ENCODE assay signal across 8 cellular contexts in genomic region chr12:788742-789141, GRCh38. TPM values are rescaled to one million over a fixed set of nuclear protein-coding genes. Genes with fewer than 3 reads are reported as not detected.
DNase-seq lines count a peak whose midpoint lies in the region; ATAC-seq, FAIRE-seq and TF ChIP-seq lines count a peak whose summit lies in the region.
"Not testable (repeated sequence)": the region's sequence is repeated elsewhere in the genome, so short reads cannot be mapped to it uniquely, and the experiment has no call there.

No MANE protein-coding gene starts in this region.

- not testable (repeated sequence) for TF ChIP-seq RAD21 in A549 (conservative IDR thresholded peaks at IDR 0.05 in 1 of 2, IDR thresholded peaks at IDR 0.05 in 1 of 2)

- H3K27ac Mint-ChIP-seq in activated CD4-positive, alpha-beta T cell treated with anti-CD3 and anti-CD28 coated beads for 36 hours, result peak overlapping the region; percentile 76
- H3K27ac Mint-ChIP-seq in activated naive CD4-positive, alpha-beta T cell treated with anti-CD3 and anti-CD28 coated beads, Interleukin-2, amount 50 U/mL, for 24 hours, result peak overlapping the region; percentile 26
- H3K27ac Mint-ChIP-seq in central memory CD8-positive, alpha-beta T cell (ENCODE audit: low read depth), result peak overlapping the region; percentile 92
- peak overlapping the region; percentile 60 for H3K27ac Mint-ChIP-seq in stimulated activated memory B cell treated with anti-CD40 and anti-IgM and Interleukin-4, amounts not matched to agents 10 μg/mL and 1 μg/mL and 100 μg/mL, for 72 hours

- H3K36me3 ChIP-seq in cardiac muscle cell, neutrophil: not testable (repeated sequence)

- not testable (repeated sequence) for TF ChIP-seq EP300 in A549 (IDR thresholded peaks at IDR 0.05)

- not testable (repeated sequence) for H3K27ac ChIP-seq in A549
- H3K27ac ChIP-seq in cardiac muscle cell, result peak overlapping the region; percentile 78
- peak overlapping the region; percentile 41 for H3K27ac ChIP-seq in neutrophil

- not testable (repeated sequence) for H3K4me3 ChIP-seq in A549; cardiac muscle cell; neutrophil (ENCODE audit: low read depth in 1 of 2, low read length in 1 of 2)

- TF ChIP-seq POLR2A in A549 (IDR thresholded peaks at IDR 0.05; ENCODE audit: low read length); GM12892 (IDR thresholded peaks at IDR 0.05; ENCODE audit: low read depth, low read length): not testable (repeated sequence)

- not testable (repeated sequence) for H3K27me3 Mint-ChIP-seq in activated CD4-positive, alpha-beta T cell treated with anti-CD3 and anti-CD28 coated beads for 36 hours; activated naive CD4-positive, alpha-beta T cell treated with anti-CD3 and anti-CD28 coated beads, Interleukin-2, amount 50 U/mL, for 24 hours; central memory CD8-positive, alpha-beta T cell; stimulated activated memory B cell treated with anti-CD40 and anti-IgM and Interleukin-4, amounts not matched to agents 10 μg/mL and 1 μg/mL and 100 μg/mL, for 72 hours

- CTCF ChIA-PET in A549 (lab: Yijun Ruan, JAX), result interaction anchor here (0.8 to 1.7 kb wide), 4 partner anchors 13 to 218 kb away, joined by 4 to 8 read pairs (median 4); no protein-coding TSS in a partner anchor
- CTCF ChIA-PET in activated CD4-positive, alpha-beta T cell treated with anti-CD3 and anti-CD28 coated beads for 36 hours (lab: Charles Lee), result interaction anchor here (0.7 to 3.7 kb wide), 4 partner anchors 12 to 55 kb away, joined by 3 to 15 read pairs (median 6); no protein-coding TSS in a partner anchor

- H3K4me1 Mint-ChIP-seq in activated CD4-positive, alpha-beta T cell treated with anti-CD3 and anti-CD28 coated beads for 36 hours, result peaks cover 78% of the 10 kb centered on the region
- peaks cover 86% of the 10 kb centered on the region for H3K4me1 Mint-ChIP-seq in activated naive CD4-positive, alpha-beta T cell treated with anti-CD3 and anti-CD28 coated beads, Interleukin-2, amount 50 U/mL, for 24 hours
- peaks cover 77% of the 10 kb centered on the region for H3K4me1 Mint-ChIP-seq in central memory CD8-positive, alpha-beta T cell
- peaks cover 72% of the 10 kb centered on the region for H3K4me1 Mint-ChIP-seq in stimulated activated memory B cell treated with anti-CD40 and anti-IgM and Interleukin-4, amounts not matched to agents 10 μg/mL and 1 μg/mL and 100 μg/mL, for 72 hours

- intact Hi-C loops in activated CD4-positive, alpha-beta T cell treated with anti-CD3 and anti-CD28 coated beads for 36 hours (cut with DNase I, micrococcal nuclease), result not testable (repeated sequence)

- not testable (repeated sequence) for TF ChIP-seq CTCF in A549 (IDR thresholded peaks at IDR 0.05); cardiac muscle cell (IDR thresholded peaks at IDR 0.05; ENCODE audit: low read depth, low read length); neutrophil (IDR thresholded peaks at IDR 0.05)

- not testable (repeated sequence) for H3K27me3 ChIP-seq in cardiac muscle cell, neutrophil

- peak overlapping the region; percentile 10 for H3K4me3 Mint-ChIP-seq in activated CD4-positive, alpha-beta T cell treated with anti-CD3 and anti-CD28 coated beads for 36 hours
- not testable (repeated sequence) for H3K4me3 Mint-ChIP-seq in activated naive CD4-positive, alpha-beta T cell treated with anti-CD3 and anti-CD28 coated beads, Interleukin-2, amount 50 U/mL, for 24 hours; stimulated activated memory B cell treated with anti-CD40 and anti-IgM and Interleukin-4, amounts not matched to agents 10 μg/mL and 1 μg/mL and 100 μg/mL, for 72 hours
- peak overlapping the region; percentile 53 for H3K4me3 Mint-ChIP-seq in central memory CD8-positive, alpha-beta T cell

- ATAC-seq in A549; activated CD4-positive, alpha-beta T cell treated with anti-CD3 and anti-CD28 coated beads for 36 hours; central memory CD8-positive, alpha-beta T cell (replicated peaks; ENCODE audit: extremely low read depth, poor library complexity, severe bottlenecking); stimulated activated memory B cell treated with anti-CD40 and anti-IgM and Interleukin-4, amounts not matched to agents 10 μg/mL and 1 μg/mL and 100 μg/mL, for 72 hours: not testable (repeated sequence)

- FAIRE-seq in A549 (lab: Jason Lieb, UNC), result not testable (repeated sequence)
- peak; percentile 50 for FAIRE-seq in GM12892 (lab: Jason Lieb, UNC)

- H3K4me1 ChIP-seq in A549 (peaks cover 73% of the 10 kb centered on the region), cardiac muscle cell (ENCODE audit: low read depth) (peaks cover 16% of the 10 kb centered on the region), neutrophil (ENCODE audit: control insufficient read depth in 1 of 2, insufficient read depth in 1 of 2, low read depth in 1 of 2, low read length in 1 of 2) (peaks cover 16 to 17% of the 10 kb centered on the region in 2 experiments)

- not testable (repeated sequence) for H3K9me3 ChIP-seq in A549; cardiac muscle cell (ENCODE audit: low read depth); neutrophil

- peaks cover 19% of the 10 kb centered on the region for H3K36me3 Mint-ChIP-seq in activated CD4-positive, alpha-beta T cell treated with anti-CD3 and anti-CD28 coated beads for 36 hours (ENCODE audit: low read depth)
- H3K36me3 Mint-ChIP-seq in activated naive CD4-positive, alpha-beta T cell treated with anti-CD3 and anti-CD28 coated beads, Interleukin-2, amount 50 U/mL, for 24 hours, result peaks cover 11% of the 10 kb centered on the region
- H3K36me3 Mint-ChIP-seq in central memory CD8-positive, alpha-beta T cell (ENCODE audit: insufficient read depth), result peaks cover 12% of the 10 kb centered on the region
- H3K36me3 Mint-ChIP-seq in stimulated activated memory B cell treated with anti-CD40 and anti-IgM and Interleukin-4, amounts not matched to agents 10 μg/mL and 1 μg/mL and 100 μg/mL, for 72 hours, result peaks cover 11% of the 10 kb centered on the region

- POLR2A ChIA-PET in A549 (lab: Yijun Ruan, JAX); activated CD4-positive, alpha-beta T cell treated with anti-CD3 and anti-CD28 coated beads for 36 hours (lab: Charles Lee): not testable (repeated sequence)

- peak overlapping the region; percentile 47 for H3K4me2 ChIP-seq in A549

- WGBS in A549 (ENCODE audit: missing lambda C conversion rate), result 80% methylated on average over 6 of the region's 6 CpGs

- not testable (repeated sequence) for H3K9me3 Mint-ChIP-seq in activated CD4-positive, alpha-beta T cell treated with anti-CD3 and anti-CD28 coated beads for 36 hours (ENCODE audit: low read depth); activated naive CD4-positive, alpha-beta T cell treated with anti-CD3 and anti-CD28 coated beads, Interleukin-2, amount 50 U/mL, for 24 hours; central memory CD8-positive, alpha-beta T cell; stimulated activated memory B cell treated with anti-CD40 and anti-IgM and Interleukin-4, amounts not matched to agents 10 μg/mL and 1 μg/mL and 100 μg/mL, for 72 hours

- not testable (repeated sequence) for DNase-seq in A549 (ENCODE audit: low read depth in 1 of 2, low spot score in 1 of 2); GM12892 (ENCODE audit: insufficient read length); activated CD4-positive, alpha-beta T cell treated with anti-CD3 and anti-CD28 coated beads for 36 hours; central memory CD8-positive, alpha-beta T cell (ENCODE audit: low spot score in 2 of 2); cardiac muscle cell (ENCODE audit: low read depth in 1 of 2, low spot score in 1 of 2)

RNA-seq across cellular contexts. Expression of gene WNK1, which starts 36.4 kb away (rescaled TPM):
- polyA plus RNA-seq in A549 (2011; rRNA removed), result 98.0 and 175 TPM in 2 replicates
- 61.5 and 98.3 TPM in 2 replicates for polyA plus RNA-seq in A549 (2012; cell fraction: cytosol; rRNA removed)
- polyA plus RNA-seq in A549 (2012; cell fraction: nucleus; rRNA removed), result 114 and 124 TPM in 2 replicates
- 83.8 to 88.4 TPM (median 87.4 TPM) in 3 replicates for polyA plus RNA-seq in A549 (2017; fragmentation: RNase III; extraction: RNeasy Plus Mini Kit Qiagen cat#74134 plus additional on column Dnase treatment)
- 625 and 790 TPM in 2 replicates for polyA minus RNA-seq in A549 (2011; rRNA and poly(A)+ RNA removed)
- polyA plus RNA-seq in GM12892 (2012; ENCODE audit: missing spikeins), result 83.8 TPM
- 100 to 1,000 TPM; 127 to 147 TPM for total RNA-seq in activated CD4-positive, alpha-beta T cell treated with anti-CD3 and anti-CD28 coated beads for 36 hours
- 74.0 and 145 TPM in 2 replicates for total RNA-seq in cardiac muscle cell
- 110 and 150 TPM in 2 replicates for polyA plus RNA-seq in cardiac muscle cell

Comparison
In these comparisons a context has a peak if more than half of its experiments do, and no peak if none do; other contexts are left out.
1. H3K27ac Mint-ChIP-seq: peak in every context shown above with its lines; median percentile 92 in central memory CD8-positive, alpha-beta T cell; 76 in activated CD4-positive, alpha-beta T cell treated with anti-CD3 and anti-CD28 coated beads for 36 hours; 60 in stimulated activated memory B cell treated with anti-CD40 and anti-IgM and Interleukin-4, amounts not matched to agents 10 μg/mL and 1 μg/mL and 100 μg/mL, for 72 hours; 26 in activated naive CD4-positive, alpha-beta T cell treated with anti-CD3 and anti-CD28 coated beads, Interleukin-2, amount 50 U/mL, for 24 hours.